10 cellular contexts compared by ENCODE assay signal in genomic region chr10:79381804-79382221, GRCh38. TPM values are rescaled to one million over a fixed set of nuclear protein-coding genes. Genes with fewer than 3 reads are reported as not detected.
DNase-seq lines count a peak whose midpoint lies in the region; ATAC-seq and TF ChIP-seq lines count a peak whose summit lies in the region.
"Had no signal": no experiment of that assay in that cellular context is flagged by ENCODE, and none has a peak within 500 bp of the region (broad histone marks: within the 10 kb centered on the region; RNA-seq: fewer than 3 reads in every experiment).

No MANE protein-coding gene starts in this region.

- intact Hi-C loops in dorsolateral prefrontal cortex (cut with DNase I) = loop anchor here (2.0 to 10.0 kb wide), 2 partner anchors 63 to 85 kb away; partner anchors contain the start of gene ZCCHC24 (in 1 of the 2)
- intact Hi-C loops in lower lobe of right lung (cut with DNase I) = no loop called here

- H3K27ac Mint-ChIP-seq in activated naive CD8-positive, alpha-beta T cell treated with anti-CD3 and anti-CD28 coated beads for 36 hours = no peak overlapping the region
- H3K27ac Mint-ChIP-seq: activated naive CD8-positive, alpha-beta T cell treated with anti-CD3 and anti-CD28 coated beads, Interleukin-2, amount 50 U/mL, for 24 hours had no signal

- peaks cover 17% of the 10 kb centered on the region for H3K36me3 ChIP-seq in lower lobe of right lung
- H3K36me3 ChIP-seq: neutrophil had no signal

- H3K4me3 Mint-ChIP-seq in activated naive CD8-positive, alpha-beta T cell treated with anti-CD3 and anti-CD28 coated beads for 36 hours = no peak overlapping the region
- H3K4me3 Mint-ChIP-seq: activated naive CD8-positive, alpha-beta T cell treated with anti-CD3 and anti-CD28 coated beads, Interleukin-2, amount 50 U/mL, for 24 hours had no signal

- ATAC-seq in activated CD4-positive, CD25-positive, alpha-beta regulatory T cell treated with anti-CD3 and anti-CD28 coated beads, Interleukin-2, amount 50 U/mL, for 24 hours = no peak
- ATAC-seq in lower lobe of right lung (peak; percentile 29 to 34), GM21528 (IDR thresholded peaks at IDR 0.05; ENCODE audit: low FRiP score, unreplicated experiment) (no peak)
- ATAC-seq: activated naive CD8-positive, alpha-beta T cell treated with anti-CD3 and anti-CD28 coated beads, Interleukin-2, amount 50 U/mL, for 24 hours had no signal

- H3K27me3 ChIP-seq in dorsolateral prefrontal cortex (no peaks in the 10 kb centered on the region), lower lobe of right lung (ENCODE audit: low read depth) (no peaks in the 10 kb centered on the region)

- H3K4me1 ChIP-seq in lower lobe of right lung = peaks cover 29% of the 10 kb centered on the region

- no peak overlapping the region for H3K4me3 ChIP-seq in dorsolateral prefrontal cortex
- no peak overlapping the region for H3K4me3 ChIP-seq in lower lobe of right lung

- H3K4me1 Mint-ChIP-seq in activated naive CD8-positive, alpha-beta T cell treated with anti-CD3 and anti-CD28 coated beads for 36 hours = no peaks in the 10 kb centered on the region
- H3K4me1 Mint-ChIP-seq: activated naive CD8-positive, alpha-beta T cell treated with anti-CD3 and anti-CD28 coated beads, Interleukin-2, amount 50 U/mL, for 24 hours had no signal

- no peaks in the 10 kb centered on the region for H3K27me3 Mint-ChIP-seq in activated naive CD8-positive, alpha-beta T cell treated with anti-CD3 and anti-CD28 coated beads for 36 hours
- H3K27me3 Mint-ChIP-seq: activated naive CD8-positive, alpha-beta T cell treated with anti-CD3 and anti-CD28 coated beads, Interleukin-2, amount 50 U/mL, for 24 hours had no signal

- TF ChIP-seq CTCF in dorsolateral prefrontal cortex (IDR thresholded peaks at IDR 0.05 in 54 of 56, conservative IDR thresholded peaks at IDR 0.05 in 2 of 56; ENCODE audit: low read depth in 1 of 56, partially characterized antibody in 56 of 56) = no peak
- TF ChIP-seq CTCF in lower lobe of right lung (IDR thresholded peaks at IDR 0.05) = no peak

- H3K9me3 Mint-ChIP-seq in activated naive CD8-positive, alpha-beta T cell treated with anti-CD3 and anti-CD28 coated beads for 36 hours = no peaks in the 10 kb centered on the region
- H3K9me3 Mint-ChIP-seq: activated naive CD8-positive, alpha-beta T cell treated with anti-CD3 and anti-CD28 coated beads, Interleukin-2, amount 50 U/mL, for 24 hours had no signal

- peak; percentile 27 for DNase-seq in activated CD4-positive, CD25-positive, alpha-beta regulatory T cell treated with anti-CD3 and anti-CD28 coated beads, Interleukin-2, amount 50 U/mL, for 72 hours
- DNase-seq in dorsolateral prefrontal cortex = peak in 4 of 10 donors; percentile 60 to 68 (median 66)
- peak; percentile 53 for DNase-seq in lower lobe of right lung
- peak; percentile 89 for DNase-seq in ureter (ENCODE audit: low spot score)
- no peak for DNase-seq in NCI-H748 (lab: John Stamatoyannopoulos, UW; ENCODE audit: unreplicated experiment)
- DNase-seq in activated naive CD8-positive, alpha-beta T cell treated with anti-CD3 and anti-CD28 coated beads for 36 hours = no peak
- DNase-seq: activated naive CD8-positive, alpha-beta T cell treated with anti-CD3 and anti-CD28 coated beads, Interleukin-2, amount 50 U/mL, for 24 hours had no signal

- no peaks in the 10 kb centered on the region for H3K36me3 Mint-ChIP-seq in activated naive CD8-positive, alpha-beta T cell treated with anti-CD3 and anti-CD28 coated beads for 36 hours

- no peaks in the 10 kb centered on the region for H3K9me3 ChIP-seq in lower lobe of right lung
- H3K9me3 ChIP-seq: neutrophil had no signal

- peak overlapping the region in 55 of 59 donors; percentile 6 to 89 (median 70) for H3K27ac ChIP-seq in dorsolateral prefrontal cortex
- no peak overlapping the region for H3K27ac ChIP-seq in lower lobe of right lung
- H3K27ac ChIP-seq: neutrophil had no signal

RNA-seq across cellular contexts. Expression of gene PPIF, which starts 34.5 kb away (rescaled TPM):
- 10 to 100 TPM; 36.9 to 90.0 (median 52.6) TPM for total RNA-seq in dorsolateral prefrontal cortex
- total RNA-seq in lower lobe of right lung = 28.5 TPM
- total RNA-seq in ureter = 108 TPM
- total RNA-seq in activated naive CD8-positive, alpha-beta T cell treated with anti-CD3 and anti-CD28 coated beads for 36 hours = 100 to 1,000 TPM; 163 to 176 TPM

Comparison
In these comparisons a context has a peak if more than half of its experiments do, and no peak if none do; other contexts are left out.
1. DNase-seq: peak in activated CD4-positive, CD25-positive, alpha-beta regulatory T cell treated with anti-CD3 and anti-CD28 coated beads, Interleukin-2, amount 50 U/mL, for 72 hours (single experiment), lower lobe of right lung (single experiment) and ureter (single experiment); none in NCI-H748 (single experiment) and activated naive CD8-positive, alpha-beta T cell treated with anti-CD3 and anti-CD28 coated beads for 36 hours (single experiment).
2. ATAC-seq: peak in lower lobe of right lung (2 of 2); none in activated CD4-positive, CD25-positive, alpha-beta regulatory T cell treated with anti-CD3 and anti-CD28 coated beads, Interleukin-2, amount 50 U/mL, for 24 hours (0 of 2) and GM21528 (single experiment).